Comparison of ENCODE assay signal across 13 cellular contexts in genomic region chr5:179860301-179860700, GRCh38. TPM values are rescaled to one million over a fixed set of nuclear protein-coding genes. Genes with fewer than 3 reads are reported as not detected.
A peak's percentile ranks its signal among the peaks of the same experiment; 100 is the strongest.
DNase-seq lines count a peak whose midpoint lies in the region; ATAC-seq and TF ChIP-seq lines count a peak whose summit lies in the region.
"Had no signal": no experiment of that assay in that cellular context is flagged by ENCODE, and none has a peak within 500 bp of the region (broad histone marks: within the 10 kb centered on the region; RNA-seq: fewer than 3 reads in every experiment).

No MANE protein-coding gene starts in this region.

- H3K4me2 ChIP-seq in hepatocyte = peak overlapping the region; percentile 87

- no peaks in the 10 kb centered on the region for H3K9me3 Mint-ChIP-seq in activated T-cell treated with anti-CD3 and anti-CD28 coated beads, Interleukin-2, amount 50 U/mL, for 4 hours
- H3K9me3 Mint-ChIP-seq in stimulated activated memory B cell treated with anti-CD40 and anti-IgM and Interleukin-4, amounts not matched to agents 10 μg/mL and 1 μg/mL and 100 μg/mL, for 72 hours = no peaks in the 10 kb centered on the region

- POLR2A ChIA-PET in RWPE1 (lab: Yijun Ruan, JAX; ENCODE audit: low non-redundant PET) = no interaction called here

- peak overlapping the region; percentile 56 for H3K27ac ChIP-seq in RWPE1
- no peak overlapping the region for H3K27ac ChIP-seq in hepatocyte
- H3K27ac ChIP-seq in right cardiac atrium (ENCODE audit: low read length) = no peak overlapping the region
- H3K27ac ChIP-seq: ovary, suprapubic skin had no signal

- CTCF ChIA-PET in RWPE1 (lab: Yijun Ruan, JAX) = no interaction called here

- no peaks in the 10 kb centered on the region for H3K9me2 ChIP-seq in hepatocyte (replicated peaks; ENCODE audit: insufficient read depth)

- H3K27me3 Mint-ChIP-seq in activated T-cell treated with anti-CD3 and anti-CD28 coated beads, Interleukin-2, amount 50 U/mL, for 4 hours (ENCODE audit: low read depth) = no peaks in the 10 kb centered on the region
- no peaks in the 10 kb centered on the region for H3K27me3 Mint-ChIP-seq in stimulated activated memory B cell treated with anti-CD40 and anti-IgM and Interleukin-4, amounts not matched to agents 10 μg/mL and 1 μg/mL and 100 μg/mL, for 72 hours

- H3K27ac Mint-ChIP-seq in stimulated activated memory B cell treated with anti-CD40 and anti-IgM and Interleukin-4, amounts not matched to agents 10 μg/mL and 1 μg/mL and 100 μg/mL, for 72 hours = no peak overlapping the region

- no peak for ATAC-seq in activated T-cell treated with anti-CD3 and anti-CD28 coated beads, Interleukin-2, amount 50 U/mL, for 4 hours
- no peak for ATAC-seq in stimulated activated memory B cell treated with anti-CD40 and anti-IgM and Interleukin-4, amounts not matched to agents 10 μg/mL and 1 μg/mL and 100 μg/mL, for 72 hours
- ATAC-seq in right cardiac atrium = no peak
- ATAC-seq in esophagus mucosa = no peak

- H3K27me3 ChIP-seq in hepatocyte (no peaks in the 10 kb centered on the region), right cardiac atrium (ENCODE audit: control insufficient read depth, insufficient read depth) (no peaks in the 10 kb centered on the region)
- H3K27me3 ChIP-seq: ovary, suprapubic skin had no signal

- peaks cover 11% of the 10 kb centered on the region for H3K4me1 Mint-ChIP-seq in activated T-cell treated with anti-CD3 and anti-CD28 coated beads, Interleukin-2, amount 50 U/mL, for 4 hours (ENCODE audit: low read depth)
- H3K4me1 Mint-ChIP-seq in stimulated activated memory B cell treated with anti-CD40 and anti-IgM and Interleukin-4, amounts not matched to agents 10 μg/mL and 1 μg/mL and 100 μg/mL, for 72 hours = peaks cover 25% of the 10 kb centered on the region

- H3K9me3 ChIP-seq in hepatocyte (ENCODE audit: low read depth) = no peaks in the 10 kb centered on the region
- H3K9me3 ChIP-seq in right cardiac atrium (ENCODE audit: control insufficient read depth, low read length) = no peaks in the 10 kb centered on the region
- H3K9me3 ChIP-seq: ovary, suprapubic skin had no signal

- intact Hi-C loops in right cardiac atrium (cut with DNase I) = loop anchor here in 1 of 4 donors (10.0 kb wide), 1 partner anchor 96 kb away; no protein-coding TSS in a partner anchor

- H3K79me2 ChIP-seq in hepatocyte = peaks cover 30% of the 10 kb centered on the region

- TF ChIP-seq CTCF in RWPE1 (conservative IDR thresholded peaks at IDR 0.05; ENCODE audit: low read depth) (no peak), hepatocyte (IDR thresholded peaks at IDR 0.05; ENCODE audit: poor library complexity) (no peak)

- no peaks in the 10 kb centered on the region for H3K36me3 ChIP-seq in hepatocyte (replicated peaks; ENCODE audit: insufficient read depth, low read depth)
- H3K36me3 ChIP-seq: ovary had no signal

- no peaks in the 10 kb centered on the region for H3K4me1 ChIP-seq in hepatocyte (ENCODE audit: insufficient read depth)
- no peaks in the 10 kb centered on the region for H3K4me1 ChIP-seq in right cardiac atrium (ENCODE audit: control insufficient read depth, insufficient read depth, low read length)

- no peak overlapping the region for H2AFZ ChIP-seq in hepatocyte

- 73% methylated on average over 11 of the region's 11 CpGs for WGBS in hepatocyte (ENCODE audit: low lambda C conversion rate, missing lambda C conversion rate)
- 84% methylated on average over 11 of the region's 11 CpGs for WGBS in right cardiac atrium

- peak overlapping the region; percentile 94 for H3K4me3 Mint-ChIP-seq in activated T-cell treated with anti-CD3 and anti-CD28 coated beads, Interleukin-2, amount 50 U/mL, for 4 hours
- peak overlapping the region; percentile 57 for H3K4me3 Mint-ChIP-seq in stimulated activated memory B cell treated with anti-CD40 and anti-IgM and Interleukin-4, amounts not matched to agents 10 μg/mL and 1 μg/mL and 100 μg/mL, for 72 hours

- H3K4me3 ChIP-seq in hepatocyte (no peak overlapping the region), right cardiac atrium (ENCODE audit: low read length) (no peak overlapping the region)

- H3K36me3 Mint-ChIP-seq in activated T-cell treated with anti-CD3 and anti-CD28 coated beads, Interleukin-2, amount 50 U/mL, for 4 hours (ENCODE audit: insufficient read depth) = peaks cover 13% of the 10 kb centered on the region
- H3K36me3 Mint-ChIP-seq in stimulated activated memory B cell treated with anti-CD40 and anti-IgM and Interleukin-4, amounts not matched to agents 10 μg/mL and 1 μg/mL and 100 μg/mL, for 72 hours = peaks cover 29% of the 10 kb centered on the region

- no peaks in the 10 kb centered on the region for H4K20me1 ChIP-seq in hepatocyte (ENCODE audit: insufficient read depth, poor library complexity, severe bottlenecking)

- no peak for DNase-seq in activated T-cell treated with anti-CD3 and anti-CD28 coated beads, Interleukin-2, amount 50 U/mL, for 4 hours
- no peak for DNase-seq in activated T-cell treated with anti-CD3 and anti-CD28 coated beads, Interleukin-2, amount 50 U/mL, for 48 hours
- DNase-seq in RWPE1 (ENCODE audit: low spot score) = no peak
- no peak for DNase-seq in hepatocyte (ENCODE audit: low spot score)
- no peak for DNase-seq in NCI-H2107 treated with DMSO at 0.1 percent for 48 hours (lab: John Stamatoyannopoulos, UW; ENCODE audit: unreplicated experiment)
- DNase-seq in right cardiac atrium = no peak
- DNase-seq: GOT3; NCI-H1694 treated with DMSO at 0.1 percent for 48 hours; stimulated activated CD4-positive, alpha-beta T cell treated with anti-CD3 and anti-CD28 coated beads, Interleukin-2, amount 100 ng/mL, for 24 hours had no signal

RNA-seq across cellular contexts. Expression of gene MRNIP, which starts 1.7 kb away (rescaled TPM):
- 10 to 100 TPM; 14.9 to 16.1 (median 16.0) TPM for total RNA-seq in activated T-cell treated with anti-CD3 and anti-CD28 coated beads, Interleukin-2, amount 50 U/mL, for 4 hours
- 11.2 and 21.2 TPM in 2 replicates for total RNA-seq in hepatocyte
- 28.5 and 51.6 TPM in 2 replicates for polyA plus RNA-seq in hepatocyte
- total RNA-seq in right cardiac atrium = 10 to 100 TPM; 12.3 to 20.1 (median 16.4) TPM
- polyA plus RNA-seq in right cardiac atrium = 20.5 TPM
- 8.3 TPM for total RNA-seq in esophagus mucosa

RNA-seq across cellular contexts. Expression of gene SQSTM1, which starts 39.6 kb away (rescaled TPM):
- total RNA-seq in activated T-cell treated with anti-CD3 and anti-CD28 coated beads, Interleukin-2, amount 50 U/mL, for 4 hours = 100 to 1,000 TPM; 109 to 141 (median 111) TPM
- total RNA-seq in hepatocyte = 372 and 402 TPM in 2 replicates
- polyA plus RNA-seq in hepatocyte = 641 and 727 TPM in 2 replicates
- total RNA-seq in right cardiac atrium = 100 to 1,000 TPM; 307 to 406 (median 370) TPM
- polyA plus RNA-seq in right cardiac atrium = 257 TPM
- 126 TPM for total RNA-seq in esophagus mucosa

RNA-seq across cellular contexts. Expression of gene TBC1D9B, which starts 47.4 kb away (rescaled TPM):
- 10 to 100 TPM; 82.7 to 91.8 (median 88.6) TPM for total RNA-seq in activated T-cell treated with anti-CD3 and anti-CD28 coated beads, Interleukin-2, amount 50 U/mL, for 4 hours
- total RNA-seq in hepatocyte (66.9 and 77.0 TPM in 2 replicates), right cardiac atrium (10 to 100 TPM; 36.2 to 51.5 (median 45.2) TPM), esophagus mucosa (66.3 TPM)
- polyA plus RNA-seq in hepatocyte (94.0 and 97.3 TPM in 2 replicates), right cardiac atrium (39.3 TPM)

RNA-seq across cellular contexts. Expression of gene MGAT4B, which starts 53.6 kb away (rescaled TPM):
- total RNA-seq in activated T-cell treated with anti-CD3 and anti-CD28 coated beads, Interleukin-2, amount 50 U/mL, for 4 hours = 10 to 100 TPM; 43.6 to 63.7 (median 54.5) TPM
- 132 and 159 TPM in 2 replicates for total RNA-seq in hepatocyte
- 233 and 243 TPM in 2 replicates for polyA plus RNA-seq in hepatocyte
- 10 to 100 TPM; 71.8 to 82.2 (median 80.9) TPM for total RNA-seq in right cardiac atrium
- polyA plus RNA-seq in right cardiac atrium = 56.7 TPM
- total RNA-seq in esophagus mucosa = 72.1 TPM
